In genomic region chr15:36335211-36335610, GRCh38 we compare ENCODE assay signal across 32 cellular contexts.
"Had no signal": no experiment of that assay in that cellular context is flagged by ENCODE, and none has a peak within 500 bp of the region (broad histone marks: within the 10 kb centered on the region; RNA-seq: fewer than 3 reads in every experiment).

No MANE protein-coding gene starts in this region.

- H3K4me3 Mint-ChIP-seq: immature natural killer cell; naive thymus-derived CD4-positive, alpha-beta T cell; nephron; neural crest cell; stimulated activated naive B cell treated with anti-CD40 and anti-IgM and Interleukin-4, amounts not matched to agents 10 μg/mL and 1 μg/mL and 100 μg/mL, for 72 hours; stimulated activated naive CD8-positive, alpha-beta T cell treated with anti-CD3 and anti-CD28 coated beads, Interleukin-15, Interleukin-2, amounts not matched to agents 100 ng/mL and 50 ng/mL, for 24 hours had no signal

- H3K4me1 ChIP-seq: pancreas, prostate gland, suprapubic skin, upper lobe of right lung had no signal

- H3K27me3 ChIP-seq: pancreas, suprapubic skin, tibial artery, upper lobe of right lung had no signal

- H3K36me3 Mint-ChIP-seq: naive thymus-derived CD4-positive, alpha-beta T cell; stimulated activated naive B cell treated with anti-CD40 and anti-IgM and Interleukin-4, amounts not matched to agents 10 μg/mL and 1 μg/mL and 100 μg/mL, for 72 hours had no signal

- ATAC-seq: mucosa of descending colon; naive thymus-derived CD4-positive, alpha-beta T cell; pancreas; right cardiac atrium; sciatic nerve; stimulated activated naive B cell treated with anti-CD40 and anti-IgM and Interleukin-4, amounts not matched to agents 10 μg/mL and 1 μg/mL and 100 μg/mL, for 72 hours; upper lobe of right lung had no signal

- H3K27ac Mint-ChIP-seq: immature natural killer cell; naive thymus-derived CD4-positive, alpha-beta T cell; nephron; stimulated activated naive B cell treated with anti-CD40 and anti-IgM and Interleukin-4, amounts not matched to agents 10 μg/mL and 1 μg/mL and 100 μg/mL, for 72 hours; stimulated activated naive CD8-positive, alpha-beta T cell treated with anti-CD3 and anti-CD28 coated beads, Interleukin-15, Interleukin-2, amounts not matched to agents 100 ng/mL and 50 ng/mL, for 24 hours had no signal

- H3K9me3 ChIP-seq: left ventricle myocardium inferior, mucosa of descending colon, pancreas, prostate gland, suprapubic skin, thoracic aorta, tibial artery, upper lobe of right lung had no signal

- H3K9me3 Mint-ChIP-seq: neural crest cell had no signal

- H3K4me3 ChIP-seq: left ventricle myocardium inferior, lung, mucosa of descending colon, pancreas, prostate gland, skin epidermis, suprapubic skin, thoracic aorta, tibial artery, upper lobe of right lung had no signal

- H3K27me3 Mint-ChIP-seq: naive thymus-derived CD4-positive, alpha-beta T cell; stimulated activated naive B cell treated with anti-CD40 and anti-IgM and Interleukin-4, amounts not matched to agents 10 μg/mL and 1 μg/mL and 100 μg/mL, for 72 hours; stimulated activated naive CD8-positive, alpha-beta T cell treated with anti-CD3 and anti-CD28 coated beads, Interleukin-15, Interleukin-2, amounts not matched to agents 100 ng/mL and 50 ng/mL, for 24 hours had no signal

- H3K36me3 ChIP-seq: left ventricle myocardium inferior, pancreas, prostate gland, suprapubic skin, thoracic aorta, tibial artery, upper lobe of right lung had no signal

- FAIRE-seq: islet of Langerhans, kidney, pancreas, urothelium cell line had no signal

- H3K27ac ChIP-seq: left ventricle myocardium inferior, pancreas, prostate gland, skin epidermis, suprapubic skin, thoracic aorta, tibial artery, upper lobe of right lung had no signal

- H3K4me1 Mint-ChIP-seq: immature natural killer cell; naive thymus-derived CD4-positive, alpha-beta T cell; stimulated activated naive B cell treated with anti-CD40 and anti-IgM and Interleukin-4, amounts not matched to agents 10 μg/mL and 1 μg/mL and 100 μg/mL, for 72 hours had no signal

- DNase-seq: hypothalamus; immature natural killer cell; kidney; left ventricle myocardium inferior; mesendoderm; midbrain; mucosa of descending colon; naive thymus-derived CD4-positive, alpha-beta T cell; nucleus accumbens; pancreas; posterior cingulate gyrus; retina; right cardiac atrium; stimulated activated CD4-positive, alpha-beta T cell treated with anti-CD3 and anti-CD28 coated beads, Interleukin-12 subunit alpha, Interleukin-12 subunit beta, amount 100 ng/mL, for 4 hours; stimulated activated CD4-positive, alpha-beta T cell treated with anti-CD3 and anti-CD28 coated beads, Interleukin-15, amount 100 ng/mL, for 24 hours; stimulated activated CD4-positive, alpha-beta T cell treated with anti-CD3 and anti-CD28 coated beads, Interleukin-2, amount 100 ng/mL, for 24 hours; stimulated activated CD4-positive, alpha-beta T cell treated with anti-CD3 and anti-CD28 coated beads, Interleukin-4, amount 100 ng/mL, for 1 hour; stimulated activated naive B cell treated with anti-CD40 and anti-IgM and Interleukin-4, amounts not matched to agents 10 μg/mL and 1 μg/mL and 100 μg/mL, for 72 hours; tibial artery; trophoblast cell; upper lobe of right lung had no signal
